In the genomic region with DNA sequence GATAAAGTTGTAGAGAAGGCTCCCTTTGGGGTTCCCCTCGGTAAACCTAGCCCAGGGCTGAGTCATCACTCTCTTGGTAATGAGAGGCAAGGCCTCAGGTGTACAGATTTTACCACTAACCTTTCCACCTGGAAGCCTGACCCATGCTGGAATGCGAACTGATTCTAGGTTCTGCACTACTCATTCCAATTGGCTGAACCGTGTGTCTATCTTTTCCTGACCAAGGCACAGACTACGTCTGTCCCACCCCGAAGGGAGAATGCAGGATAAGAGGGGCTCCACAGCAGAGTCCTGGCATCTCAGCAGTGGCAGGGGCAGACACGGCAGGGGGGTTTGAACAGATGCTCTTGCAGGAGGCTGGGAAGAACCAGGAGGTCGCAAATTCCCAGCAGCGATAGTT, we compare ENCODE assay signal across 15 cellular contexts.
DNase-seq lines count a peak whose midpoint lies in the region; ATAC-seq, FAIRE-seq and TF ChIP-seq lines count a peak whose summit lies in the region.
"Had no signal": no experiment of that assay in that cellular context is flagged by ENCODE, and none has a peak within 500 bp of the region (broad histone marks: within the 10 kb centered on the region; RNA-seq: fewer than 3 reads in every experiment).

No MANE protein-coding gene starts in this region.

- H3K4me1 ChIP-seq in mesendoderm (ENCODE audit: control insufficient read depth, low read depth, low read length), result no peaks in the 10 kb centered on the region
- H3K4me1 ChIP-seq in tibial artery, result no peaks in the 10 kb centered on the region
- no peaks in the 10 kb centered on the region for H3K4me1 ChIP-seq in CD8-positive, alpha-beta T cell (ENCODE audit: insufficient read depth, low read length)
- H3K4me1 ChIP-seq: Peyer's patch had no signal

- H3K4me1 Mint-ChIP-seq in CD8-positive, alpha-beta T cell (ENCODE audit: low read depth), result no peaks in the 10 kb centered on the region

- intact Hi-C loops in tibial artery (cut with DNase I; ENCODE audit: low total_unique reads), result no loop called here
- intact Hi-C loops in CD8-positive, alpha-beta T cell (cut with DNase I, micrococcal nuclease), result no loop called here

- no peaks in the 10 kb centered on the region; the same call in 1 of the 2 replicates for H3K27me3 ChIP-seq in H7 (ENCODE audit: control insufficient read depth, insufficient read depth, low read length)
- H3K27me3 ChIP-seq in bronchial epithelial cell (ENCODE audit: control insufficient read depth, insufficient read depth, low read length), result no peaks in the 10 kb centered on the region
- no peaks in the 10 kb centered on the region for H3K27me3 ChIP-seq in mesendoderm (ENCODE audit: insufficient read depth, low read length, poor library complexity)
- H3K27me3 ChIP-seq in tibial artery, result peaks cover 0 to under 1% of the 10 kb centered on the region in 2 donors
- H3K27me3 ChIP-seq in CD8-positive, alpha-beta T cell (ENCODE audit: insufficient read depth, low read length), result no peaks in the 10 kb centered on the region
- H3K27me3 ChIP-seq: Peyer's patch had no signal

- H2BK5ac ChIP-seq in mesendoderm (ENCODE audit: low read length), result no peak overlapping the region

- FAIRE-seq in bronchial epithelial cell (lab: Jason Lieb, UNC), result no peak

- H3K4me2 ChIP-seq in mesendoderm (ENCODE audit: low read length), result no peak overlapping the region

- H3K4me3 ChIP-seq in H7 (ENCODE audit: insufficient read depth, low read depth, low read length) (no peak overlapping the region), bronchial epithelial cell (ENCODE audit: low read depth, low read length) (no peak overlapping the region), mesendoderm (ENCODE audit: low read length) (no peak overlapping the region), tibial artery (no peak overlapping the region)
- no peak overlapping the region for H3K4me3 ChIP-seq in CD8-positive, alpha-beta T cell (ENCODE audit: low read depth, low read length)
- H3K4me3 ChIP-seq: Peyer's patch had no signal

- H2BK120ac ChIP-seq in mesendoderm (ENCODE audit: low read depth, low read length), result no peak overlapping the region

- no peaks in the 10 kb centered on the region for H3K9me3 ChIP-seq in tibial artery
- no peaks in the 10 kb centered on the region for H3K9me3 ChIP-seq in CD8-positive, alpha-beta T cell (ENCODE audit: low read length)
- H3K9me3 ChIP-seq: Peyer's patch had no signal

- H3K56ac ChIP-seq in mesendoderm (ENCODE audit: low read length), result no peak overlapping the region

- no peak for ATAC-seq in GM21360 (IDR thresholded peaks at IDR 0.05; ENCODE audit: unreplicated experiment)
- no peak for ATAC-seq in CD8-positive, alpha-beta T cell
- ATAC-seq: Right ventricle myocardium inferior had no signal

- H4K5ac ChIP-seq in mesendoderm (ENCODE audit: low read length), result no peak overlapping the region

- no CpG with 5 or more reads among the region's 8 CpGs for WGBS in mesendoderm (ENCODE audit: extremely low coverage, insufficient coverage, low lambda C conversion rate)

- H3K36me3 ChIP-seq in H7 (replicated peaks; ENCODE audit: control insufficient read depth, insufficient read depth, low read length), result no peaks in the 10 kb centered on the region
- no peaks in the 10 kb centered on the region for H3K36me3 ChIP-seq in bronchial epithelial cell (ENCODE audit: control insufficient read depth, insufficient read depth, low read length)
- no peaks in the 10 kb centered on the region for H3K36me3 ChIP-seq in mesendoderm (ENCODE audit: control insufficient read depth, insufficient read depth, low read length)
- no peaks in the 10 kb centered on the region for H3K36me3 ChIP-seq in tibial artery
- H3K36me3 ChIP-seq in CD8-positive, alpha-beta T cell (ENCODE audit: insufficient read depth, low read length), result no peaks in the 10 kb centered on the region
- H3K36me3 ChIP-seq: Peyer's patch had no signal

- POLR2A ChIA-PET in CD8-positive, alpha-beta T cell (lab: Charles Lee), result no interaction called here

- H3K27ac ChIP-seq in mesendoderm (ENCODE audit: low read depth, low read length), result no peak overlapping the region
- H3K27ac ChIP-seq in tibial artery, result no peak overlapping the region
- no peak overlapping the region for H3K27ac ChIP-seq in CD8-positive, alpha-beta T cell (ENCODE audit: low read depth, low read length)
- H3K27ac ChIP-seq: Peyer's patch had no signal

- no peaks in the 10 kb centered on the region for H3K9me3 Mint-ChIP-seq in CD8-positive, alpha-beta T cell
- H3K9me3 Mint-ChIP-seq: HFFc6 had no signal

- H2AK5ac ChIP-seq in mesendoderm (ENCODE audit: low read length), result no peak overlapping the region

- H3K4me3 Mint-ChIP-seq in CD8-positive, alpha-beta T cell, result no peak overlapping the region
- H3K4me3 Mint-ChIP-seq: HFFc6 had no signal

- H3K36me3 Mint-ChIP-seq in CD8-positive, alpha-beta T cell, result no peaks in the 10 kb centered on the region

- H2BK15ac ChIP-seq in mesendoderm (replicated peaks; ENCODE audit: low read depth), result no peak overlapping the region

- H3K23ac ChIP-seq in mesendoderm (ENCODE audit: low read length), result no peak overlapping the region

- H3K79me2 ChIP-seq in mesendoderm (ENCODE audit: control insufficient read depth, insufficient read depth, low read length), result no peaks in the 10 kb centered on the region

- CTCF ChIA-PET in CD8-positive, alpha-beta T cell (lab: Charles Lee), result interaction anchor here (1.0 kb wide), 1 partner anchor 22 kb away, joined by 3 read pairs; no protein-coding TSS in a partner anchor

- TF ChIP-seq CTCF in bronchial epithelial cell (IDR thresholded peaks at IDR 0.05; ENCODE audit: insufficient read depth, low read length, severe bottlenecking), result no peak
- no peak for TF ChIP-seq CTCF in tibial artery (IDR thresholded peaks at IDR 0.05)
- TF ChIP-seq CTCF in CD8-positive, alpha-beta T cell (IDR thresholded peaks at IDR 0.05), result no peak

- no peak overlapping the region for H3K4ac ChIP-seq in mesendoderm (ENCODE audit: low read depth, low read length)

- peak; percentile 46 for DNase-seq in ELF-1 (ENCODE audit: low read depth, low spot score)
- DNase-seq in H7, result peak; percentile 64
- peak; percentile 8 for DNase-seq in bronchial epithelial cell (ENCODE audit: low read depth)
- peak; percentile 63 for DNase-seq in mesendoderm
- DNase-seq in tibial artery, result no peak
- DNase-seq in CD8-positive, alpha-beta T cell, result no peak
- DNase-seq: C1 segment of cervical spinal cord, DMS79 treated with DMSO at 0.1 percent for 48 hours, HFFc6, NCI-H1436, NCI-H1930, NCI-H526 treated with DMSO at 0.1 percent for 48 hours, Peyer's patch had no signal

- no peaks in the 10 kb centered on the region for H3K27me3 Mint-ChIP-seq in CD8-positive, alpha-beta T cell (ENCODE audit: low read depth)

- H3K18ac ChIP-seq in mesendoderm (ENCODE audit: low read length), result no peak overlapping the region

- no peak overlapping the region for H3K27ac Mint-ChIP-seq in CD8-positive, alpha-beta T cell
- H3K27ac Mint-ChIP-seq: HFFc6 had no signal

- no peaks in the 10 kb centered on the region for H3K79me1 ChIP-seq in mesendoderm (ENCODE audit: low read length)

- H3K9ac ChIP-seq in mesendoderm (ENCODE audit: low read length), result no peak overlapping the region

- H4K8ac ChIP-seq in mesendoderm (ENCODE audit: low read depth, low read length), result no peak overlapping the region

Comparison
In these comparisons a context has a peak if more than half of its experiments do, and no peak if none do; other contexts are left out.
1. DNase-seq: peak in ELF-1 (single experiment), H7 (single experiment), bronchial epithelial cell (single experiment) and mesendoderm (single experiment); none in tibial artery (0 of 2) and CD8-positive, alpha-beta T cell (0 of 7).